Comparison of ENCODE assay signal across 9 cellular contexts in genomic region chr7:12719141-12719919, GRCh38. TPM values are rescaled to one million over a fixed set of nuclear protein-coding genes. Genes with fewer than 3 reads are reported as not detected.
DNase-seq lines count a peak whose midpoint lies in the region; ATAC-seq, FAIRE-seq and TF ChIP-seq lines count a peak whose summit lies in the region.
"Had no signal": no experiment of that assay in that cellular context is flagged by ENCODE, and none has a peak within 500 bp of the region (broad histone marks: within the 10 kb centered on the region; RNA-seq: fewer than 3 reads in every experiment).

No MANE protein-coding gene starts in this region.

- FAIRE-seq in endothelial cell of umbilical vein (lab: Jason Lieb, UNC) (no peak), D721Med (lab: Jason Lieb, UNC) (no peak)

- POLR2A ChIA-PET in endothelial cell of umbilical vein (lab: Charles Lee), result no interaction called here

- no peaks in the 10 kb centered on the region for H3K9me1 ChIP-seq in endothelial cell of umbilical vein (replicated peaks; ENCODE audit: control insufficient read depth, extremely low read depth, insufficient read depth, low read length)

- peak overlapping the region; percentile 61 for H3K9ac ChIP-seq in endothelial cell of umbilical vein (replicated peaks; ENCODE audit: extremely low read depth, insufficient read depth, low read length)

- CTCF ChIA-PET in endothelial cell of umbilical vein (lab: Charles Lee), result interaction anchor here (1.0 to 5.3 kb wide), 4 partner anchors 9 to 52 kb away, joined by 4 to 53 read pairs (median 5); partner anchors contain the start of gene ARL4A

- intact Hi-C loops in endothelial cell of umbilical vein (cut with micrococcal nuclease), result no loop called here

- no peak for TF ChIP-seq POLR2A in endothelial cell of umbilical vein (IDR thresholded peaks at IDR 0.05; ENCODE audit: low read depth, low read length)

- in situ Hi-C loops in Caki2 (cut with HindIII; ENCODE audit: low pct_unique_long_range_greater_than_20kb, low sequenced_read_pairs), result no loop called here

- ATAC-seq in HG03175 (IDR thresholded peaks at IDR 0.05; ENCODE audit: unreplicated experiment), result no peak
- ATAC-seq in GM21576 (IDR thresholded peaks at IDR 0.05; ENCODE audit: unreplicated experiment), result no peak

- no peaks in the 10 kb centered on the region for H3K27me3 ChIP-seq in endothelial cell of umbilical vein (ENCODE audit: control insufficient read depth in 2 of 2, insufficient read depth in 2 of 2, low read length in 2 of 2)

- no peak overlapping the region for H3K4me3 ChIP-seq in endothelial cell of umbilical vein (replicated peaks in 1 of 3; ENCODE audit: insufficient read depth in 1 of 3, low read depth in 1 of 3, low read length in 3 of 3)

- peak overlapping the region; percentile 78 for H2AFZ ChIP-seq in endothelial cell of umbilical vein (ENCODE audit: low read depth, low read length)

- no peaks in the 10 kb centered on the region for H4K20me1 ChIP-seq in endothelial cell of umbilical vein (replicated peaks; ENCODE audit: control insufficient read depth, extremely low read depth, insufficient read depth, low read length)

- no peaks in the 10 kb centered on the region for H3K36me3 ChIP-seq in endothelial cell of umbilical vein (ENCODE audit: control insufficient read depth in 2 of 2, extremely low read depth in 1 of 2, insufficient read depth in 2 of 2, low read length in 2 of 2)

- H3K4me1 ChIP-seq in endothelial cell of umbilical vein (ENCODE audit: control insufficient read depth, extremely low read depth, insufficient read depth, low read length), result peaks cover 39% of the 10 kb centered on the region

- no TSS peak for BruUV-seq in endothelial cell of umbilical vein (replicated peaks; lab: Mats Ljungman, UMichigan)

- peak overlapping the region; percentile 62 for H3K4me2 ChIP-seq in endothelial cell of umbilical vein (ENCODE audit: insufficient read depth, low read length)

- dilution Hi-C loops in endothelial cell of umbilical vein (cut with MboI; ENCODE audit: extremely low pct_ligation_motif_present, low sequenced_read_pairs), result no loop called here

- peak overlapping the region; percentile 84 for H3K27ac ChIP-seq in endothelial cell of umbilical vein (ENCODE audit: insufficient read depth, low read depth, low read length)

- TF ChIP-seq CTCF in endothelial cell of umbilical vein (IDR thresholded peaks at IDR 0.05; ENCODE audit: extremely low read depth in 1 of 2, insufficient read depth in 1 of 2, low read depth in 1 of 2, low read length in 2 of 2), result no peak
- TF ChIP-seq CTCF in D721Med (IDR thresholded peaks at IDR 0.05; ENCODE audit: insufficient read depth, missing control alignments), result no peak
- no peak for TF ChIP-seq CTCF in GM10266 (IDR thresholded peaks at IDR 0.05; ENCODE audit: control insufficient read depth, insufficient read depth, low read depth, missing control alignments)

- H3K79me2 ChIP-seq in endothelial cell of umbilical vein (ENCODE audit: control insufficient read depth, insufficient read depth, low read length), result no peaks in the 10 kb centered on the region

- DNase-seq in Caki2 (ENCODE audit: low read depth), result peak; percentile 26
- peak; percentile 37 to 61 for DNase-seq in NOMO-1 (lab: John Stamatoyannopoulos, UW; ENCODE audit: unreplicated experiment in 2 of 2)
- DNase-seq in endothelial cell of umbilical vein (ENCODE audit: low read depth, low spot score), result peak; percentile 74
- peak; percentile 24 for DNase-seq in putamen (ENCODE audit: low spot score)
- no peak for DNase-seq in D721Med (ENCODE audit: insufficient read length, low spot score)
- DNase-seq in GM10266 (ENCODE audit: extremely low spot score), result no peak
- DNase-seq: central memory CD4-positive, alpha-beta T cell had no signal

- no peaks in the 10 kb centered on the region for H3K9me3 ChIP-seq in endothelial cell of umbilical vein (replicated peaks; ENCODE audit: control insufficient read depth, insufficient read depth, low read length)

TF ChIP-seq in endothelial cell of umbilical vein, 7 proteins besides CTCF, POLR2A, EP300 and RAD21:
- TF ChIP-seq FOS (IDR thresholded peaks at IDR 0.05; ENCODE audit: borderline replicate concordance, insufficient read depth, low read length) (peak; percentile 31), JUN (IDR thresholded peaks at IDR 0.05; ENCODE audit: borderline replicate concordance, insufficient read depth, insufficient read length, low read depth) (no peak)

RNA-seq across cellular contexts. Expression of gene ARL4A, which starts 31.9 kb away (rescaled TPM):
- total RNA-seq in Caki2 (2014; rRNA removed; shearing (Covaris generic); ENCODE audit: low replicate concordance), result 31.2 and 45.1 TPM in 2 replicates
- 30.7 and 34.1 TPM in 2 replicates for total RNA-seq in endothelial cell of umbilical vein
- polyA plus RNA-seq in endothelial cell of umbilical vein, result 28.0 and 43.2 TPM in 2 replicates
- polyA plus RNA-seq in endothelial cell of umbilical vein (2011; cell fraction: cytosol; rRNA removed), result 47.0 and 47.2 TPM in 2 replicates
- polyA plus RNA-seq in endothelial cell of umbilical vein (2011; cell fraction: nucleus; rRNA removed), result 36.1 and 43.2 TPM in 2 replicates
- polyA plus RNA-seq in endothelial cell of umbilical vein (2012), result 78.0 and 102 TPM in 2 replicates
- 43.3 and 45.7 TPM in 2 replicates for polyA minus RNA-seq in endothelial cell of umbilical vein
- 16.2 TPM for polyA minus RNA-seq in endothelial cell of umbilical vein (2011; cell fraction: cytosol; rRNA and poly(A)+ RNA removed)
- 58.6 and 65.7 TPM in 2 replicates for polyA minus RNA-seq in endothelial cell of umbilical vein (2011; cell fraction: nucleus; rRNA and poly(A)+ RNA removed)

Comparison
In these comparisons a context has a peak if more than half of its experiments do, and no peak if none do; other contexts are left out.
1. DNase-seq: peak in Caki2 (single experiment), NOMO-1 (2 of 2), endothelial cell of umbilical vein (single experiment) and putamen (single experiment); none in D721Med (single experiment) and GM10266 (single experiment).